5 cellular contexts compared by ENCODE assay signal in the genomic region with DNA sequence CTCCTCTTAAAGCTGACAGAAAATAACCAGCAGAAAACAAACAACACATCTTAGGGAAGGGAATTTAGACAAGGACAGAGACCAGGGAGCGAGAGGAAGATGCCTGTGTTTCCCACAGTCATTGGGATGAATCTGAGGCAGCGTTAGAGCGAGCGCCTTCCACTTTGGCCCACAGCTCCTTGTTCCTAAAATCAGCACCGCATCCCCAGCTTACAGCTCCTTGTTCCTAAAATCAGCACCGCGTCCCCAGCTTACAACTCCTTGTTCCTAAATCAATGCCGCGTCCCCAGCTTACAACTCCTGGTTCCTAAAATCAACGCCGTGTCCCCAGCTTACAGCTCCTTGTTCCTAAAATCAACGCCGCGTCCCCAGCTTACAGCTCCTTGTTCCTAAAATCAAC.
"Had no signal": no experiment of that assay in that cellular context is flagged by ENCODE, and none has a peak within 500 bp of the region (broad histone marks: within the 10 kb centered on the region; RNA-seq: fewer than 3 reads in every experiment).

No MANE protein-coding gene starts in this region.

- H3K4me2 ChIP-seq: GM23338 had no signal

- H3K4me3 ChIP-seq: GM23338, HAP-1 had no signal

- H3K4me1 ChIP-seq: HAP-1 had no signal

- DNase-seq: HFFc6 had no signal

- H3K4me1 Mint-ChIP-seq: GM23338, IgD-negative memory B cell had no signal

- H3K27ac ChIP-seq: HL-60 had no signal

- H3K9me3 ChIP-seq: HAP-1 had no signal

- H2AFZ ChIP-seq: GM23338 had no signal

- H3K27me3 Mint-ChIP-seq: IgD-negative memory B cell had no signal

- H3K27ac Mint-ChIP-seq: GM23338, HFFc6, IgD-negative memory B cell had no signal

- H3K4me3 Mint-ChIP-seq: GM23338, HFFc6 had no signal

- H3K36me3 Mint-ChIP-seq: IgD-negative memory B cell had no signal

- H3K36me3 ChIP-seq: HAP-1 had no signal
